Comparison of ENCODE assay signal across 13 cellular contexts in genomic region chr14:100474176-100474575, GRCh38.
"Had no signal": no experiment of that assay in that cellular context is flagged by ENCODE, and none has a peak within 500 bp of the region (broad histone marks: within the 10 kb centered on the region; RNA-seq: fewer than 3 reads in every experiment).

No MANE protein-coding gene starts in this region.

- H3K9me3 Mint-ChIP-seq: activated CD4-positive, alpha-beta memory T cell treated with anti-CD3 and anti-CD28 coated beads, Interleukin-2, amount 10 ng/mL, durations not matched to agents 7 days and 5 days had no signal

- DNase-seq: activated CD4-positive, alpha-beta memory T cell treated with anti-CD3 and anti-CD28 coated beads, Interleukin-2, amount 10 ng/mL, durations not matched to agents 7 days and 5 days; activated CD4-positive, alpha-beta T cell treated with anti-CD3 and anti-CD28 coated beads for 36 hours; activated CD8-positive, alpha-beta memory T cell treated with anti-CD3 and anti-CD28 coated beads, Interleukin-2, amount 50 U/mL, for 4 hours; activated naive CD4-positive, alpha-beta T cell; caudate nucleus; effector memory CD4-positive, alpha-beta T cell; gastrocnemius medialis; left ventricle myocardium superior; mesendoderm; stimulated activated CD4-positive, alpha-beta T cell treated with anti-CD3 and anti-CD28 coated beads, Interleukin-2, amount 100 ng/mL, for 48 hours; stimulated activated naive CD8-positive, alpha-beta T cell treated with anti-CD3 and anti-CD28 coated beads, Interleukin-15, Interleukin-2, amounts not matched to agents 100 U/mL and 50 U/mL, for 24 hours; upper lobe of left lung; WERI-Rb-1 had no signal

- H3K27ac Mint-ChIP-seq: activated CD4-positive, alpha-beta memory T cell treated with anti-CD3 and anti-CD28 coated beads, Interleukin-2, amount 10 ng/mL, durations not matched to agents 7 days and 5 days; activated CD4-positive, alpha-beta T cell treated with anti-CD3 and anti-CD28 coated beads for 36 hours had no signal

- ATAC-seq: activated CD4-positive, alpha-beta T cell treated with anti-CD3 and anti-CD28 coated beads for 36 hours; gastrocnemius medialis; left ventricle myocardium superior; stimulated activated naive CD8-positive, alpha-beta T cell treated with anti-CD3 and anti-CD28 coated beads, Interleukin-15, Interleukin-2, amounts not matched to agents 100 U/mL and 50 U/mL, for 24 hours had no signal

- H3K4me3 Mint-ChIP-seq: activated CD4-positive, alpha-beta memory T cell treated with anti-CD3 and anti-CD28 coated beads, Interleukin-2, amount 10 ng/mL, durations not matched to agents 7 days and 5 days; activated CD4-positive, alpha-beta T cell treated with anti-CD3 and anti-CD28 coated beads for 36 hours had no signal

- H3K27me3 Mint-ChIP-seq: activated CD4-positive, alpha-beta memory T cell treated with anti-CD3 and anti-CD28 coated beads, Interleukin-2, amount 10 ng/mL, durations not matched to agents 7 days and 5 days; activated CD4-positive, alpha-beta T cell treated with anti-CD3 and anti-CD28 coated beads for 36 hours had no signal
